In genomic region chr3:32596926-32597369, GRCh38 we compare ENCODE assay signal across 1 cellular context.
TF ChIP-seq lines count a peak whose summit lies in the region.

No MANE protein-coding gene starts in this region.

TF ChIP-seq in K562, 482 proteins besides CTCF, POLR2A, EP300 and RAD21 (continued from another document):
- TF ChIP-seq MLLT1 (IDR thresholded peaks at IDR 0.05) (peak in 1 of 2 experiments; percentile 54; a peak in 1 of 4 replicates), MITF (IDR thresholded peaks at IDR 0.05) (0 out of 2 replicates have a peak, but pooled peaks have one; percentile 39), GTF2E2 (tag; IDR thresholded peaks at IDR 0.05) (no peak), PRDM10 (IDR thresholded peaks at IDR 0.05; ENCODE audit: partially characterized antibody) (peak; percentile 2), FOXA3 (CRISPR knock-in tag; conservative IDR thresholded peaks at IDR 0.05 in 1 of 2, IDR thresholded peaks at IDR 0.05 in 1 of 2) (no peak), TFAP4 (CRISPR knock-in tag; IDR thresholded peaks at IDR 0.05; ENCODE audit: borderline replicate concordance) (peak; percentile 74), TBP (optimal IDR thresholded peaks at IDR 0.05; ENCODE audit: low read depth, low read length) (peak; percentile 8), USF2 (CRISPR knock-in tag; IDR thresholded peaks at IDR 0.05) (peak; percentile 37; the same call in 1 of the 2 replicates), FOSL1 (tag; conservative IDR thresholded peaks at IDR 0.05) (peak; percentile 43; the same call in 1 of the 2 replicates), ZNF140 (CRISPR knock-in tag; IDR thresholded peaks at IDR 0.05) (no peak), CUX1 (CRISPR knock-in tag; IDR thresholded peaks at IDR 0.05) (no peak), TGIF2 (CRISPR knock-in tag; IDR thresholded peaks at IDR 0.05) (no peak)
